Comparison of ENCODE assay signal across 1 cellular context in genomic region chr20:48374041-48374907, GRCh38.
TF ChIP-seq lines count a peak whose summit lies in the region.
"Not testable (repeated sequence)": the region's sequence is repeated elsewhere in the genome, so short reads cannot be mapped to it uniquely, and the experiment has no call there.

No MANE protein-coding gene starts in this region.

TF ChIP-seq in HepG2, 621 proteins besides CTCF, POLR2A, EP300 and RAD21 (continued from another document and continues in another):
- TF ChIP-seq ZNF687 (CRISPR knock-in tag; IDR thresholded peaks at IDR 0.05) (peak; percentile 50; the same call in 1 of the 2 replicates), ZFYVE20 (CRISPR knock-in tag; IDR thresholded peaks at IDR 0.05; ENCODE audit: borderline replicate concordance, low read depth) (0 out of 2 replicates have a peak, but pooled peaks have one; percentile 20), ZNF10 (CRISPR knock-in tag; IDR thresholded peaks at IDR 0.05; ENCODE audit: borderline replicate concordance, low read depth) (0 out of 2 replicates have a peak, but pooled peaks have one; percentile 53), HNF4G (CRISPR knock-in tag; IDR thresholded peaks at IDR 0.05; ENCODE audit: borderline replicate concordance, low read depth) (0 out of 2 replicates have a peak, but pooled peaks have one; percentile 27), ZKSCAN8 (CRISPR knock-in tag; IDR thresholded peaks at IDR 0.05; ENCODE audit: borderline replicate concordance) (0 out of 2 replicates have a peak, but pooled peaks have one; percentile 32), HOMEZ (CRISPR knock-in tag; IDR thresholded peaks at IDR 0.05; ENCODE audit: low read depth) (peak; percentile 70), STAG1 (CRISPR knock-in tag; IDR thresholded peaks at IDR 0.05) (peak; percentile 62), PCBP1 (IDR thresholded peaks at IDR 0.05; ENCODE audit: borderline replicate concordance, low read depth, low read length) (0 out of 2 replicates have a peak, but pooled peaks have one; percentile 32), HDAC2 (CRISPR knock-in tag; IDR thresholded peaks at IDR 0.05) (peak; percentile 33; the same call in 1 of the 2 replicates), TOPORS (CRISPR knock-in tag; IDR thresholded peaks at IDR 0.05) (0 out of 2 replicates have a peak, but pooled peaks have one; percentile 34), ZBTB34 (CRISPR knock-in tag; IDR thresholded peaks at IDR 0.05) (peak; percentile 48; the same call in 1 of the 2 replicates), HNF1B (CRISPR knock-in tag; IDR thresholded peaks at IDR 0.05) (peak; percentile 16; the same call in 1 of the 2 replicates), ZNF225 (CRISPR knock-in tag; IDR thresholded peaks at IDR 0.05) (0 out of 2 replicates have a peak, but pooled peaks have one; percentile 25), ZNF891 (CRISPR knock-in tag; IDR thresholded peaks at IDR 0.05) (0 out of 2 replicates have a peak, but pooled peaks have one; percentile 33), ZNF800 (CRISPR knock-in tag; IDR thresholded peaks at IDR 0.05) (0 out of 2 replicates have a peak, but pooled peaks have one; percentile 31), THAP7 (CRISPR knock-in tag; IDR thresholded peaks at IDR 0.05) (0 out of 2 replicates have a peak, but pooled peaks have one; percentile 43), HNF4A (CRISPR knock-in tag; IDR thresholded peaks at IDR 0.05) (0 out of 2 replicates have a peak, but pooled peaks have one; percentile 12), NRL (CRISPR knock-in tag; IDR thresholded peaks at IDR 0.05; ENCODE audit: borderline replicate concordance) (peak; percentile 65; the same call in 1 of the 2 replicates), POGZ (CRISPR knock-in tag; IDR thresholded peaks at IDR 0.05) (peak; percentile 59; the same call in 1 of the 2 replicates), ZBED4 (CRISPR knock-in tag; IDR thresholded peaks at IDR 0.05; ENCODE audit: borderline replicate concordance) (peak; percentile 39; the same call in 1 of the 2 replicates), LCORL (CRISPR knock-in tag; IDR thresholded peaks at IDR 0.05) (peak; percentile 54; the same call in 1 of the 2 replicates), SOX13 (CRISPR knock-in tag; conservative IDR thresholded peaks at IDR 0.05 in 1 of 2, IDR thresholded peaks at IDR 0.05 in 1 of 2) (peak in 1 of 2 experiments; percentile 12; a peak in 1 of 4 replicates), ZXDC (CRISPR knock-in tag; IDR thresholded peaks at IDR 0.05) (0 out of 2 replicates have a peak, but pooled peaks have one; percentile 26), AGO1 (IDR thresholded peaks at IDR 0.05; ENCODE audit: low read depth, low read length, poor library complexity, severe bottlenecking) (peak; percentile 52), ZBTB38 (CRISPR knock-in tag; IDR thresholded peaks at IDR 0.05) (peak; percentile 96), TSC22D2 (CRISPR knock-in tag; IDR thresholded peaks at IDR 0.05; ENCODE audit: borderline replicate concordance) (peak; percentile 30; the same call in 1 of the 2 replicates), HOXA3 (CRISPR knock-in tag; IDR thresholded peaks at IDR 0.05) (0 out of 2 replicates have a peak, but pooled peaks have one; percentile 38), ZMYM4 (CRISPR knock-in tag; IDR thresholded peaks at IDR 0.05) (peak; percentile 55; the same call in 1 of the 2 replicates), RARA (CRISPR knock-in tag; IDR thresholded peaks at IDR 0.05) (peak; percentile 36; the same call in 1 of the 2 replicates), ELF3 (CRISPR knock-in tag; IDR thresholded peaks at IDR 0.05) (0 out of 2 replicates have a peak, but pooled peaks have one; percentile 11), RXRB (CRISPR knock-in tag; IDR thresholded peaks at IDR 0.05; ENCODE audit: borderline replicate concordance) (peak; percentile 66; the same call in 1 of the 2 replicates), FOXA3 (CRISPR knock-in tag; IDR thresholded peaks at IDR 0.05) (0 out of 2 replicates have a peak, but pooled peaks have one; percentile 25), SNAPC2 (CRISPR knock-in tag; IDR thresholded peaks at IDR 0.05) (0 out of 2 replicates have a peak, but pooled peaks have one; percentile 32), REPIN1 (CRISPR knock-in tag; IDR thresholded peaks at IDR 0.05; ENCODE audit: borderline replicate concordance, low read depth) (0 out of 2 replicates have a peak, but pooled peaks have one; percentile 34), ZNF713 (CRISPR knock-in tag; IDR thresholded peaks at IDR 0.05) (peak; percentile 85; the same call in 1 of the 2 replicates)
- not testable (repeated sequence) for TF ChIP-seq HNF4G (IDR thresholded peaks at IDR 0.05; ENCODE audit: borderline replicate concordance, low read depth, low read length); LCORL (IDR thresholded peaks at IDR 0.05); SOX13 (IDR thresholded peaks at IDR 0.05)
